In the genomic region with DNA sequence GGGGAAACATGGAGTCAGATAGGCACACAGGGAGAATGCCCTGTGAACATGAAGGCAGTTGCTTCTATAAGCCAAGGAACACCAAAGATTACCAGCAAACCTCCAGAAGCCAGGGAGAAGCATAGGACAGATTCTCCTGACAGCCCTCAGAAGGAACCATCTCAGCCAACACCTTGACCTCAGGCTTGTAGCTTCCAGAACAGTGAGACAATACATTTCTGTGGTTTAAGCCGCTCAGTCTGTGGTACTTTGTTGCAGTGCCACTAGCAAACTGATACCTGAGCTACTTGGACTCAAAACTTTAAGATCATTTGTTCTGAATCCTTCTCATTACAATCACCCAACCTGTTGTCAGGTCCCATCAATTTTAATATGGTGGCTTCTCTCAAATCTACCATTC, we compare ENCODE assay signal across 24 cellular contexts. TPM values are rescaled to one million over a fixed set of nuclear protein-coding genes. Genes with fewer than 3 reads are reported as not detected.
A peak's percentile ranks its signal among the peaks of the same experiment; 100 is the strongest.
DNase-seq lines count a peak whose midpoint lies in the region; ATAC-seq, FAIRE-seq and TF ChIP-seq lines count a peak whose summit lies in the region.
"Had no signal": no experiment of that assay in that cellular context is flagged by ENCODE, and none has a peak within 500 bp of the region (broad histone marks: within the 10 kb centered on the region; RNA-seq: fewer than 3 reads in every experiment).

No MANE protein-coding gene starts in this region.

- H3K4me1 Mint-ChIP-seq in Calu3 (ENCODE audit: low read depth, unreplicated experiment), result peaks cover 73% of the 10 kb centered on the region
- H3K4me1 Mint-ChIP-seq in activated T-cell treated with anti-CD3 and anti-CD28 coated beads, Interleukin-2, amount 50 U/mL, for 4 hours (ENCODE audit: low read depth), result peaks cover 10% of the 10 kb centered on the region

- H2AFZ ChIP-seq in PC-9, result no peak overlapping the region

- H3K4me3 Mint-ChIP-seq in Calu3 (ENCODE audit: low read depth, unreplicated experiment), result no peak overlapping the region
- no peak overlapping the region for H3K4me3 Mint-ChIP-seq in activated T-cell treated with anti-CD3 and anti-CD28 coated beads, Interleukin-2, amount 50 U/mL, for 4 hours
- H3K4me3 Mint-ChIP-seq: activated naive CD8-positive, alpha-beta T cell treated with anti-CD3 and anti-CD28 coated beads for 36 hours; B cell; T-helper 2 cell treated with Interferon-gamma antibody and Interleukin-4, amounts not matched to agents 5 μg/mL and 100 μg/mL, for 36 hours had no signal

- CTCF ChIA-PET in Calu3 (lab: Charles Lee) (no interaction called here), PC-9 (lab: Charles Lee) (interaction anchor here (0.6 kb wide), 1 partner anchor 8 kb away, joined by 3 read pairs; no protein-coding TSS in a partner anchor)

- H3K27ac ChIP-seq in PC-9, result peak overlapping the region; percentile 91
- H3K27ac ChIP-seq: testis had no signal

- no peak for FAIRE-seq in bronchial epithelial cell (lab: Jason Lieb, UNC)
- FAIRE-seq: GM18507 had no signal

- no peaks in the 10 kb centered on the region for H4K20me1 ChIP-seq in PC-9 (ENCODE audit: insufficient read depth)

- BruUV-seq in Calu3 (replicated peaks; lab: Mats Ljungman, UMichigan), result no TSS peak
- BruUV-seq in PC-9 (replicated peaks; lab: Mats Ljungman, UMichigan), result no TSS peak

- no peaks in the 10 kb centered on the region for H3K9me3 Mint-ChIP-seq in Calu3 (ENCODE audit: low read depth, unreplicated experiment)
- peaks cover 10% of the 10 kb centered on the region for H3K9me3 Mint-ChIP-seq in activated T-cell treated with anti-CD3 and anti-CD28 coated beads, Interleukin-2, amount 50 U/mL, for 4 hours

- POLR2A ChIA-PET in PC-9 (lab: Charles Lee; ENCODE audit: unreplicated experiment), result interaction anchor here (0.5 to 0.7 kb wide), 2 partner anchors 83 to 229 kb away, joined by 4 to 8 read pairs; no protein-coding TSS in a partner anchor

- no peaks in the 10 kb centered on the region for H3K9me2 ChIP-seq in PC-9 (ENCODE audit: insufficient read depth)

- H3K9me3 ChIP-seq in PC-9 (ENCODE audit: insufficient read depth, low read depth), result no peaks in the 10 kb centered on the region
- H3K9me3 ChIP-seq: testis had no signal

- H3K27me3 Mint-ChIP-seq in Calu3 (ENCODE audit: unreplicated experiment), result no peaks in the 10 kb centered on the region
- H3K27me3 Mint-ChIP-seq in activated T-cell treated with anti-CD3 and anti-CD28 coated beads, Interleukin-2, amount 50 U/mL, for 4 hours (ENCODE audit: low read depth), result peaks cover 17% of the 10 kb centered on the region

- H3K36me3 ChIP-seq in PC-9 (ENCODE audit: low read depth), result no peaks in the 10 kb centered on the region
- H3K36me3 ChIP-seq in bronchial epithelial cell (ENCODE audit: control insufficient read depth, insufficient read depth, low read length), result no peaks in the 10 kb centered on the region

- peaks cover 48% of the 10 kb centered on the region for H3F3A ChIP-seq in PC-9 (ENCODE audit: insufficient read depth, low read depth)

- H3K27ac Mint-ChIP-seq in Calu3 (ENCODE audit: unreplicated experiment), result peak overlapping the region; percentile 81
- H3K27ac Mint-ChIP-seq: activated naive CD8-positive, alpha-beta T cell treated with anti-CD3 and anti-CD28 coated beads for 36 hours; B cell; T-helper 2 cell treated with Interferon-gamma antibody and Interleukin-4, amounts not matched to agents 5 μg/mL and 100 μg/mL, for 36 hours had no signal

- peaks cover 13% of the 10 kb centered on the region for H3K36me3 Mint-ChIP-seq in Calu3 (ENCODE audit: insufficient read depth, unreplicated experiment)
- H3K36me3 Mint-ChIP-seq in activated T-cell treated with anti-CD3 and anti-CD28 coated beads, Interleukin-2, amount 50 U/mL, for 4 hours (ENCODE audit: insufficient read depth), result no peaks in the 10 kb centered on the region
- H3K36me3 Mint-ChIP-seq: activated naive CD8-positive, alpha-beta T cell treated with anti-CD3 and anti-CD28 coated beads for 36 hours had no signal

- H3K4me3 ChIP-seq in PC-9 (no peak overlapping the region), bronchial epithelial cell (ENCODE audit: low read depth, low read length) (no peak overlapping the region)
- H3K4me3 ChIP-seq: dorsolateral prefrontal cortex, testis had no signal

- no peaks in the 10 kb centered on the region for H3K79me2 ChIP-seq in PC-9 (ENCODE audit: low read depth)

- H3K4me1 ChIP-seq in PC-9 (replicated peaks; ENCODE audit: insufficient read depth), result peaks cover 85% of the 10 kb centered on the region

- TF ChIP-seq CTCF in Calu3 (IDR thresholded peaks at IDR 0.05; ENCODE audit: unreplicated experiment) (no peak), PC-9 (conservative IDR thresholded peaks at IDR 0.05) (no peak), bronchial epithelial cell (IDR thresholded peaks at IDR 0.05; ENCODE audit: insufficient read depth, low read length, severe bottlenecking) (no peak)

- DNase-seq in Calu3 (no peak), PC-9 (peak; percentile 39 to 82), bronchial epithelial cell (ENCODE audit: low read depth) (peak; percentile 66), myocyte (ENCODE audit: low read depth) (peak; percentile 56), head of caudate nucleus (no peak)
- no peak for DNase-seq in activated T-cell treated with anti-CD3 and anti-CD28 coated beads, Interleukin-2, amount 50 U/mL, for 4 hours
- DNase-seq: activated CD4-positive, alpha-beta T cell treated with anti-CD3 and anti-CD28 coated beads for 4 hours; activated CD8-positive, alpha-beta memory T cell treated with anti-CD3 and anti-CD28 coated beads for 24 hours; activated effector memory CD4-positive, alpha-beta T cell treated with anti-CD3 and anti-CD28 coated beads, Interleukin-2, amount 50 U/mL, for 16 hours; activated naive CD8-positive, alpha-beta T cell treated with anti-CD3 and anti-CD28 coated beads for 36 hours; dorsolateral prefrontal cortex; left colon; mesendoderm; MV-4-11; NCI-H1436 treated with DMSO at 0.1 percent for 48 hours; NCI-H446; NCI-H774; stimulated activated naive CD4-positive, alpha-beta T cell treated with Interleukin-2 at 50 U/mL for 16 hours; testis had no signal

- peak overlapping the region; percentile 65 for H3K4me2 ChIP-seq in PC-9

- ATAC-seq in GM18861 (IDR thresholded peaks at IDR 0.05; ENCODE audit: unreplicated experiment) (no peak), GM21381 (IDR thresholded peaks at IDR 0.05; ENCODE audit: unreplicated experiment) (no peak)
- ATAC-seq in activated T-cell treated with anti-CD3 and anti-CD28 coated beads, Interleukin-2, amount 50 U/mL, for 4 hours, result no peak
- ATAC-seq: left colon had no signal

- no peaks in the 10 kb centered on the region for H3K27me3 ChIP-seq in PC-9 (ENCODE audit: insufficient read depth, low read depth)
- H3K27me3 ChIP-seq in bronchial epithelial cell (ENCODE audit: control insufficient read depth, insufficient read depth, low read length), result no peaks in the 10 kb centered on the region
- H3K27me3 ChIP-seq: testis had no signal

- intact Hi-C loops in Calu3 (cut with micrococcal nuclease; ENCODE audit: unreplicated experiment), result no loop called here
- intact Hi-C loops in PC-9 (cut with micrococcal nuclease; ENCODE audit: unreplicated experiment), result no loop called here
- intact Hi-C loops in head of caudate nucleus (cut with DNase I), result no loop called here

RNA-seq across cellular contexts. Expression of a gene that starts 31.2 kb away (rescaled TPM):
- total RNA-seq in Calu3 (2022), result 81.1 and 89.4 TPM in 2 replicates
- total RNA-seq in PC-9 (2021), result 63.1 and 68.7 TPM in 2 replicates
- total RNA-seq in bronchial epithelial cell, result 152 and 264 TPM in 2 replicates
- total RNA-seq in myocyte, result 19.0 and 21.2 TPM in 2 replicates
- 18.2 TPM for polyA plus RNA-seq in myocyte (2012)
- 10 to 100 TPM; 68.1 to 83.2 (median 76.2) TPM for total RNA-seq in activated T-cell treated with anti-CD3 and anti-CD28 coated beads, Interleukin-2, amount 50 U/mL, for 4 hours

Comparison
In these comparisons a context has a peak if more than half of its experiments do, and no peak if none do; other contexts are left out.
1. DNase-seq: peak in PC-9 (2 of 2), bronchial epithelial cell (single experiment) and myocyte (single experiment); none in Calu3 (single experiment), head of caudate nucleus (0 of 42) and activated T-cell treated with anti-CD3 and anti-CD28 coated beads, Interleukin-2, amount 50 U/mL, for 4 hours (single experiment).